8 cellular contexts compared by ENCODE assay signal in genomic region chr19:12721656-12722565, GRCh38. TPM values are rescaled to one million over a fixed set of nuclear protein-coding genes. Genes with fewer than 3 reads are reported as not detected.
DNase-seq lines count a peak whose midpoint lies in the region; ATAC-seq, FAIRE-seq and TF ChIP-seq lines count a peak whose summit lies in the region.

No MANE protein-coding gene starts in this region.

- WGBS in SK-N-SH (ENCODE audit: low lambda C conversion rate): under 1% methylated on average over 32 of the region's 65 CpGs
- WGBS in right cardiac atrium: under 1% methylated on average over 65 of the region's 65 CpGs
- WGBS in psoas muscle, 3 donors: 1% methylated on average over 61 to 65 of the region's 65 CpGs

- peak; percentile 52 for DNase-seq in GM19240 (ENCODE audit: insufficient read length, low spot score)
- peak; percentile 89 for DNase-seq in SK-N-SH
- peak; percentile 74 for DNase-seq in astrocyte (ENCODE audit: low read depth)
- DNase-seq in right cardiac atrium: peak; percentile 78 to 90 (median 88)
- peak; percentile 78 to 88 for DNase-seq in psoas muscle
- DNase-seq in NCI-H187 (lab: John Stamatoyannopoulos, UW): no peak

- CTCF ChIA-PET in SK-N-SH (lab: Yijun Ruan, JAX): interaction anchor here (0.7 to 3.8 kb wide), 9 partner anchors 9 to 126 kb away, joined by 3 to 25 read pairs (median 6); partner anchors contain the start of genes GET3 and TRIR

- intact Hi-C loops in right cardiac atrium (cut with DNase I): no loop called here
- intact Hi-C loops in psoas muscle (cut with DNase I): loop anchor here in 1 of 2 donors (5.0 kb wide), 3 partner anchors 40 to 125 kb away; partner anchors contain the start of gene DHPS

- H3K9ac ChIP-seq in BLaER1 treated with 17β-estradiol and CSF1 and Interleukin-3, amounts not matched to agents 10 nM and 100 nM: peak overlapping the region; percentile 95 to 100 (median 99)
- H3K9ac ChIP-seq in SK-N-SH (peak overlapping the region; percentile 95), astrocyte (ENCODE audit: low read length) (peak overlapping the region; percentile 89)

- peak overlapping the region; percentile 99 for H3K4me3 Mint-ChIP-seq in astrocyte (ENCODE audit: unreplicated experiment)

- peak overlapping the region; percentile 66; the same call in 1 of the 2 replicates for H2AFZ ChIP-seq in SK-N-SH (ENCODE audit: low read depth)
- H2AFZ ChIP-seq in astrocyte (ENCODE audit: low read depth, low read length): no peak overlapping the region

- TF ChIP-seq CTCF in SK-N-SH (IDR thresholded peaks at IDR 0.05) (no peak), astrocyte (IDR thresholded peaks at IDR 0.05; ENCODE audit: insufficient read depth, low read depth, low read length) (no peak), psoas muscle (IDR thresholded peaks at IDR 0.05) (no peak)

- peaks cover 9% of the 10 kb centered on the region for H3K36me3 Mint-ChIP-seq in astrocyte (ENCODE audit: low read depth, unreplicated experiment)

- H3K9me2 ChIP-seq in SK-N-SH: no peaks in the 10 kb centered on the region

- peak; percentile 18 for ATAC-seq in HG03571 (IDR thresholded peaks at IDR 0.05; ENCODE audit: unreplicated experiment)
- ATAC-seq in right cardiac atrium: peak; percentile 44 to 65
- ATAC-seq in psoas muscle: peak; percentile 57 to 77 (median 64)

- no peak for TF ChIP-seq EP300 in SK-N-SH (IDR thresholded peaks at IDR 0.05; ENCODE audit: borderline replicate concordance in 1 of 2, low read depth in 1 of 2, low read length in 1 of 2)

- peak overlapping the region; percentile 98 for H3K27ac Mint-ChIP-seq in astrocyte (ENCODE audit: unreplicated experiment)

- peak overlapping the region; percentile 71 to 90 (median 84) for H3K4me3 ChIP-seq in BLaER1 treated with 17β-estradiol and CSF1 and Interleukin-3, amounts not matched to agents 10 nM and 100 nM
- peak overlapping the region; percentile 63 to 85 for H3K4me3 ChIP-seq in SK-N-SH (ENCODE audit: low read depth in 2 of 2, low read length in 1 of 2)
- peak overlapping the region; percentile 92 for H3K4me3 ChIP-seq in astrocyte (ENCODE audit: insufficient read depth, low read depth, low read length)
- H3K4me3 ChIP-seq in right cardiac atrium (ENCODE audit: low read length): peak overlapping the region; percentile 99
- H3K4me3 ChIP-seq in psoas muscle: peak overlapping the region; percentile 87

- no peaks in the 10 kb centered on the region for H3K27me3 ChIP-seq in BLaER1 treated with 17β-estradiol and CSF1 and Interleukin-3, amounts not matched to agents 10 nM and 100 nM
- H3K27me3 ChIP-seq in SK-N-SH (ENCODE audit: insufficient read depth): no peaks in the 10 kb centered on the region
- H3K27me3 ChIP-seq in astrocyte (ENCODE audit: insufficient read depth, low read length): no peaks in the 10 kb centered on the region
- H3K27me3 ChIP-seq in right cardiac atrium (ENCODE audit: control insufficient read depth, insufficient read depth): no peaks in the 10 kb centered on the region
- no peaks in the 10 kb centered on the region for H3K27me3 ChIP-seq in psoas muscle (ENCODE audit: insufficient read depth in 3 of 3, low read length in 2 of 3)

- peaks cover 24 to 47% (median 40%) of the 10 kb centered on the region in 11 experiments for H3K36me3 ChIP-seq in BLaER1 treated with 17β-estradiol and CSF1 and Interleukin-3, amounts not matched to agents 10 nM and 100 nM
- peaks cover 10 to 20% of the 10 kb centered on the region in 2 experiments for H3K36me3 ChIP-seq in SK-N-SH (replicated peaks in 1 of 2; ENCODE audit: control insufficient read depth in 1 of 2, insufficient read depth in 2 of 2, low read length in 1 of 2)
- H3K36me3 ChIP-seq in astrocyte (ENCODE audit: insufficient read depth, low read length): peaks cover 10% of the 10 kb centered on the region
- peaks cover 0 to 28% of the 10 kb centered on the region in 2 donors for H3K36me3 ChIP-seq in psoas muscle (ENCODE audit: insufficient read depth in 1 of 2, low read depth in 1 of 2)

- TF ChIP-seq RAD21 in SK-N-SH (IDR thresholded peaks at IDR 0.05; ENCODE audit: low read length): no peak

- peak overlapping the region; percentile 94 to 100 (median 98) for H3K4me2 ChIP-seq in BLaER1 treated with 17β-estradiol and CSF1 and Interleukin-3, amounts not matched to agents 10 nM and 100 nM
- H3K4me2 ChIP-seq in SK-N-SH: peak overlapping the region; percentile 99
- peak overlapping the region; percentile 95 for H3K4me2 ChIP-seq in astrocyte (ENCODE audit: low read length)

- POLR2A ChIA-PET in SK-N-SH (lab: Yijun Ruan, JAX): interaction anchor here (0.7 to 1.7 kb wide), 13 partner anchors 12 to 131 kb away, joined by 3 to 5 read pairs (median 4); partner anchors contain the start of genes FBXW9, GET3, JUNB and MAN2B1

- H4K20me1 ChIP-seq in BLaER1 treated with 17β-estradiol and CSF1 and Interleukin-3, amounts not matched to agents 10 nM and 100 nM: peaks cover 0 to 51% (median 49%) of the 10 kb centered on the region in 11 experiments; a peak in 21 of 22 replicates
- no peaks in the 10 kb centered on the region for H4K20me1 ChIP-seq in SK-N-SH (ENCODE audit: insufficient read depth)
- peaks cover 42% of the 10 kb centered on the region for H4K20me1 ChIP-seq in astrocyte (ENCODE audit: insufficient read depth, low read length)

- peaks cover 66% of the 10 kb centered on the region for H3K79me2 ChIP-seq in SK-N-SH (ENCODE audit: insufficient read depth)
- H3K79me2 ChIP-seq in astrocyte (ENCODE audit: insufficient read depth, low read length): peaks cover 71% of the 10 kb centered on the region

- peaks cover 14% of the 10 kb centered on the region for H3F3A ChIP-seq in SK-N-SH (replicated peaks; ENCODE audit: insufficient read depth)

- no peak for FAIRE-seq in astrocyte (lab: Jason Lieb, UNC)

- H3K4me1 Mint-ChIP-seq in astrocyte (ENCODE audit: low read depth, unreplicated experiment): peaks cover 15% of the 10 kb centered on the region

- peak overlapping the region; percentile 90 to 99 (median 98) for H3K27ac ChIP-seq in BLaER1 treated with 17β-estradiol and CSF1 and Interleukin-3, amounts not matched to agents 10 nM and 100 nM
- H3K27ac ChIP-seq in SK-N-SH (ENCODE audit: low read depth in 2 of 2, low read length in 1 of 2) (peak overlapping the region; percentile 89), astrocyte (ENCODE audit: low read depth, low read length) (peak overlapping the region; percentile 86), right cardiac atrium (ENCODE audit: low read length) (peak overlapping the region; percentile 97), psoas muscle (peak overlapping the region; percentile 92)

- H3K27me3 Mint-ChIP-seq in astrocyte (ENCODE audit: low read depth, unreplicated experiment): no peaks in the 10 kb centered on the region

- H3K9me3 Mint-ChIP-seq in astrocyte (ENCODE audit: unreplicated experiment): no peaks in the 10 kb centered on the region

- H3K4me1 ChIP-seq in BLaER1 treated with 17β-estradiol and CSF1 and Interleukin-3, amounts not matched to agents 10 nM and 100 nM: peaks cover 29 to 43% (median 37%) of the 10 kb centered on the region in 10 experiments
- H3K4me1 ChIP-seq in SK-N-SH (ENCODE audit: control insufficient read depth in 1 of 2, insufficient read depth in 2 of 2, low read depth in 1 of 2, low read length in 1 of 2) (peaks cover 7 to 8% of the 10 kb centered on the region in 2 experiments; a peak in 3 of 4 replicates), astrocyte (ENCODE audit: insufficient read depth, low read length) (peaks cover 17% of the 10 kb centered on the region), right cardiac atrium (ENCODE audit: control insufficient read depth, insufficient read depth, low read length) (no peaks in the 10 kb centered on the region), psoas muscle (peaks cover 27% of the 10 kb centered on the region)

- no peaks in the 10 kb centered on the region for H3K9me3 ChIP-seq in BLaER1 treated with 17β-estradiol and CSF1 and Interleukin-3, amounts not matched to agents 10 nM and 100 nM (replicated peaks in 1 of 11)
- H3K9me3 ChIP-seq in SK-N-SH: no peaks in the 10 kb centered on the region
- no peaks in the 10 kb centered on the region for H3K9me3 ChIP-seq in astrocyte (ENCODE audit: insufficient read depth, low read depth, low read length)
- H3K9me3 ChIP-seq in right cardiac atrium (ENCODE audit: control insufficient read depth, low read length): no peaks in the 10 kb centered on the region
- H3K9me3 ChIP-seq in psoas muscle: no peaks in the 10 kb centered on the region

RNA-seq across cellular contexts. Expression of gene TNPO2, which starts 1.8 kb away (rescaled TPM):
- polyA plus RNA-seq in SK-N-SH (2012; rRNA removed) (82.4 and 112 TPM in 2 replicates), right cardiac atrium (24.8 TPM), psoas muscle (10 to 100 TPM; 17.4 to 31.2 (median 28.6) TPM)
- 27.4 and 45.1 TPM in 2 replicates for polyA plus RNA-seq in SK-N-SH (2012; cell fraction: cytosol; rRNA removed)
- polyA plus RNA-seq in SK-N-SH (2012; cell fraction: nucleus; rRNA removed): 370 and 507 TPM in 2 replicates
- total RNA-seq in astrocyte (69.8 and 76.3 TPM in 2 replicates), right cardiac atrium (10 to 100 TPM; 44.3 to 54.6 (median 45.0) TPM), psoas muscle (10 to 100 TPM; 29.0 to 48.1 (median 37.3) TPM)

RNA-seq across cellular contexts. Expression of gene TRIR, which starts 12.6 kb away (rescaled TPM):
- polyA plus RNA-seq in SK-N-SH (2012; rRNA removed): 294 and 466 TPM in 2 replicates
- polyA plus RNA-seq in SK-N-SH (2012; cell fraction: cytosol; rRNA removed): 332 and 379 TPM in 2 replicates
- polyA plus RNA-seq in SK-N-SH (2012; cell fraction: nucleus; rRNA removed): 273 and 386 TPM in 2 replicates
- total RNA-seq in astrocyte: 172 and 178 TPM in 2 replicates
- 100 to 1,000 TPM; 112 to 135 (median 129) TPM for total RNA-seq in right cardiac atrium
- polyA plus RNA-seq in right cardiac atrium: 219 TPM
- total RNA-seq in psoas muscle: 100 to 1,000 TPM in 3 of 4 donors, 10 to 100 TPM in 1; 78.6 to 124 (median 108) TPM
- 100 to 1,000 TPM; 183 to 309 (median 187) TPM for polyA plus RNA-seq in psoas muscle

RNA-seq across cellular contexts. Expression of gene GET3, which starts 15.4 kb away (rescaled TPM):
- polyA plus RNA-seq in SK-N-SH (2012; rRNA removed) (250 and 264 TPM in 2 replicates), right cardiac atrium (87.2 TPM), psoas muscle (100 to 1,000 TPM in 1 of 3 donors, 10 to 100 TPM in 2; 75.6 to 135 (median 98.5) TPM)
- 152 and 185 TPM in 2 replicates for polyA plus RNA-seq in SK-N-SH (2012; cell fraction: cytosol; rRNA removed)
- 160 and 186 TPM in 2 replicates for polyA plus RNA-seq in SK-N-SH (2012; cell fraction: nucleus; rRNA removed)
- total RNA-seq in astrocyte (63.0 and 66.8 TPM in 2 replicates), right cardiac atrium (10 to 100 TPM; 49.7 to 64.7 (median 58.2) TPM), psoas muscle (10 to 100 TPM; 43.0 to 52.8 (median 51.0) TPM)

RNA-seq across cellular contexts. Expression of gene FBXW9, which starts 25.5 kb away (rescaled TPM):
- 25.9 and 26.6 TPM in 2 replicates for polyA plus RNA-seq in SK-N-SH (2012; rRNA removed)
- polyA plus RNA-seq in SK-N-SH (2012; cell fraction: cytosol; rRNA removed): 9.6 and 15.9 TPM in 2 replicates
- polyA plus RNA-seq in SK-N-SH (2012; cell fraction: nucleus; rRNA removed): 39.1 and 46.7 TPM in 2 replicates
- total RNA-seq in astrocyte: 9.9 and 11.6 TPM in 2 replicates
- total RNA-seq in right cardiac atrium: 1 to 10 TPM; 1.2 to 2.0 (median 1.9) TPM
- polyA plus RNA-seq in right cardiac atrium: 2.1 TPM
- 1 to 10 TPM; 1.2 to 2.2 (median 1.6) TPM for total RNA-seq in psoas muscle
- polyA plus RNA-seq in psoas muscle: 1 to 10 TPM; 4.1 to 9.2 (median 4.4) TPM

RNA-seq across cellular contexts. Expression of gene BEST2, which starts 29.7 kb away (rescaled TPM):
- not detected in 2 replicates for polyA plus RNA-seq in SK-N-SH (2012; rRNA removed)
- polyA plus RNA-seq in SK-N-SH (2012; cell fraction: cytosol; rRNA removed): not detected in 2 replicates
- 0.04 and 0.08 TPM in 2 replicates for polyA plus RNA-seq in SK-N-SH (2012; cell fraction: nucleus; rRNA removed)
- total RNA-seq in astrocyte: not detected in 2 replicates
- total RNA-seq in right cardiac atrium: not detected
- polyA plus RNA-seq in right cardiac atrium: not detected
- total RNA-seq in psoas muscle: not detected
- polyA plus RNA-seq in psoas muscle: under 1 TPM; 0.04 to 0.37 (median 0.08) TPM

Comparison
In these comparisons a context has a peak if more than half of its experiments do, and no peak if none do; other contexts are left out.
1. DNase-seq: peak in GM19240 (single experiment), SK-N-SH (single experiment), astrocyte (single experiment), right cardiac atrium (3 of 3) and psoas muscle (2 of 2); none in NCI-H187 (0 of 2).
2. Peak in every context shown above with its lines, with median percentiles within 50 percentile points of each other: H3K27ac ChIP-seq, H3K4me2 ChIP-seq, H3K4me3 ChIP-seq, H3K9ac ChIP-seq and ATAC-seq.